20 cellular contexts compared by ENCODE assay signal in the genomic region with DNA sequence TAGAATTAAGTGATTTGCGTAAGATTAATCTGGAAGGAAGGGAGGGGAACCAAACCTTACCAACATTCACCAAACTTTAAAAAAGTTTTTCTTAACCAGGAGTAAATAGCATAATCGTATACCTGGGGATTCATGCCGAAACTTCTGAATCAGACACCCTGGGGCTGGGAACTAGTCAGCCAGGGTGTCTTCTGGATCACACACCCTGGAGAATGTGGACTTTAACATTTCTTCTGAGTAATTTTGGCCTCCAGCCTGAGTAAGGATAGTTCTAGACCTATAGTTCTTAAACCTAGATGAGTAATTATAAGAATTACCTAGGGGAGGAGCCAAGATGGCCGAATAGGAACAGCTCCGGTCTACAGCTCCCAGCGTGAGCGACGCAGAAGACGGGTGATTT. TPM values are rescaled to one million over a fixed set of nuclear protein-coding genes. Genes with fewer than 3 reads are reported as not detected.
DNase-seq lines count a peak whose midpoint lies in the region; ATAC-seq and TF ChIP-seq lines count a peak whose summit lies in the region.
"Had no signal": no experiment of that assay in that cellular context is flagged by ENCODE, and none has a peak within 500 bp of the region (broad histone marks: within the 10 kb centered on the region; RNA-seq: fewer than 3 reads in every experiment).

No MANE protein-coding gene starts in this region.

- H3K27me3 ChIP-seq in PC-9 (ENCODE audit: insufficient read depth, low read depth) = no peaks in the 10 kb centered on the region
- no peaks in the 10 kb centered on the region for H3K27me3 ChIP-seq in smooth muscle cell (ENCODE audit: low read depth)
- H3K27me3 ChIP-seq in heart right ventricle = peaks cover 0 to 3% (median 0%) of the 10 kb centered on the region in 7 donors
- H3K27me3 ChIP-seq: body of pancreas had no signal

- no peak overlapping the region for H3K9ac ChIP-seq in smooth muscle cell (ENCODE audit: low read depth)

- CTCF ChIA-PET in PC-9 (lab: Charles Lee) = no interaction called here

- DNase-seq in DMS153 treated with DMSO at 0.1 percent for 48 hours (lab: John Stamatoyannopoulos, UW; ENCODE audit: unreplicated experiment) (peak; percentile 8), DMS153 (lab: John Stamatoyannopoulos, UW) (no peak), PC-9 (peak in 1 of 2 experiments; percentile 74), smooth muscle cell (lab: John Stamatoyannopoulos, UW; ENCODE audit: unreplicated experiment) (no peak), epidermal melanocyte (ENCODE audit: insufficient read length, low spot score) (no peak), heart right ventricle (no peak)
- no peak for DNase-seq in stimulated activated CD4-positive, alpha-beta T cell treated with anti-CD3 and anti-CD28 coated beads, Interleukin-1b, Interleukin-23, amount 100 ng/mL, for 48 hours
- DNase-seq: activated naive CD8-positive, alpha-beta T cell treated with anti-CD3 and anti-CD28 coated beads, Interleukin-2, amount 10 ng/mL, durations not matched to agents 7 days and 5 days; body of pancreas; GF-D8; immature natural killer cell; lower lobe of right lung; NCI-H187 treated with DMSO at 0.1 percent for 48 hours; SJCRH30; stimulated activated CD8-positive, alpha-beta memory T cell treated with anti-CD3 and anti-CD28 coated beads, Interleukin-4, amount 100 ng/mL, for 48 hours; substantia nigra had no signal

- POLR2A ChIA-PET in PC-9 (lab: Charles Lee; ENCODE audit: unreplicated experiment) = no interaction called here

- H3K9me3 ChIP-seq in PC-9 (ENCODE audit: insufficient read depth, low read depth) (peaks cover 5% of the 10 kb centered on the region; the same call in 1 of the 2 replicates), smooth muscle cell (replicated peaks; ENCODE audit: low read depth) (no peaks in the 10 kb centered on the region), heart right ventricle (no peaks in the 10 kb centered on the region)
- H3K9me3 ChIP-seq: body of pancreas, lower lobe of right lung, SJCRH30 had no signal

- H3K79me2 ChIP-seq in PC-9 (ENCODE audit: low read depth) (no peaks in the 10 kb centered on the region), smooth muscle cell (ENCODE audit: low read depth) (no peaks in the 10 kb centered on the region)

- H3K27ac ChIP-seq in PC-9 = peak overlapping the region; percentile 30; the same call in 1 of the 2 replicates
- peak overlapping the region; percentile 85 for H3K27ac ChIP-seq in smooth muscle cell (ENCODE audit: low read depth)
- no peak overlapping the region for H3K27ac ChIP-seq in heart right ventricle
- H3K27ac ChIP-seq: body of pancreas, coronary artery, lower lobe of right lung, SJCRH30 had no signal

- H3F3A ChIP-seq in PC-9 (ENCODE audit: insufficient read depth, low read depth) (peaks cover 4% of the 10 kb centered on the region), smooth muscle cell (ENCODE audit: low read depth) (peaks cover 12% of the 10 kb centered on the region)

- TF ChIP-seq CTCF in PC-9 (conservative IDR thresholded peaks at IDR 0.05) = no peak
- no peak for TF ChIP-seq CTCF in smooth muscle cell (IDR thresholded peaks at IDR 0.05; ENCODE audit: borderline replicate concordance, insufficient read depth, poor library complexity, severe bottlenecking)
- TF ChIP-seq CTCF in heart right ventricle (IDR thresholded peaks at IDR 0.05) = no peak

- H3K4me2 ChIP-seq in PC-9 (peak overlapping the region; percentile 72), smooth muscle cell (no peak overlapping the region)

- no peaks in the 10 kb centered on the region for H3K9me2 ChIP-seq in PC-9 (ENCODE audit: insufficient read depth)

- H3K36me3 ChIP-seq in PC-9 (ENCODE audit: low read depth) (no peaks in the 10 kb centered on the region), smooth muscle cell (ENCODE audit: low read depth) (no peaks in the 10 kb centered on the region), heart right ventricle (no peaks in the 10 kb centered on the region)
- H3K36me3 ChIP-seq: lower lobe of right lung, SJCRH30 had no signal

- 80% methylated on average over 9 of the region's 9 CpGs for WGBS in smooth muscle cell (ENCODE audit: low lambda C conversion rate)
- WGBS in heart right ventricle, 2 donors = 95 to 98% methylated on average over 9 of the region's 9 CpGs

- ATAC-seq in esophagus mucosa (peak; percentile 99), heart right ventricle (no peak)
- ATAC-seq: activated CD4-positive, CD25-positive, alpha-beta regulatory T cell treated with anti-CD3 and anti-CD28 coated beads, Interleukin-2, amount 50 U/mL, for 24 hours; body of pancreas; GM12878; lower lobe of right lung had no signal

- intact Hi-C loops in PC-9 (cut with micrococcal nuclease; ENCODE audit: unreplicated experiment) = no loop called here
- intact Hi-C loops in heart right ventricle (cut with DNase I) = no loop called here

- H4K20me1 ChIP-seq in PC-9 (ENCODE audit: insufficient read depth) (no peaks in the 10 kb centered on the region), smooth muscle cell (ENCODE audit: low read depth) (no peaks in the 10 kb centered on the region)

- BruUV-seq in PC-9 (replicated peaks; lab: Mats Ljungman, UMichigan) = no TSS peak

- H2AFZ ChIP-seq in PC-9 = peak overlapping the region; percentile 90
- H2AFZ ChIP-seq in smooth muscle cell (ENCODE audit: low read depth) = no peak overlapping the region

- H3K4me1 ChIP-seq in PC-9 (replicated peaks; ENCODE audit: insufficient read depth) = peaks cover 15% of the 10 kb centered on the region
- H3K4me1 ChIP-seq in smooth muscle cell (ENCODE audit: low read depth) = peaks cover 20% of the 10 kb centered on the region
- no peaks in the 10 kb centered on the region for H3K4me1 ChIP-seq in heart right ventricle
- H3K4me1 ChIP-seq: body of pancreas, lower lobe of right lung, SJCRH30 had no signal

- H3K4me3 ChIP-seq in PC-9 (peak overlapping the region; percentile 54), smooth muscle cell (no peak overlapping the region), heart right ventricle (no peak overlapping the region)
- H3K4me3 ChIP-seq: body of pancreas, coronary artery, GM12878, lower lobe of right lung, SJCRH30 had no signal

RNA-seq across cellular contexts. Expression of a gene that starts 44.1 kb away (rescaled TPM):
- total RNA-seq in PC-9 (2021) (5.4 and 9.1 TPM in 2 replicates), esophagus mucosa (31.8 TPM), smooth muscle cell (14.6 and 15.6 TPM in 2 replicates), heart right ventricle (10 to 100 TPM; 24.8 to 63.8 (median 38.6) TPM)
- polyA plus RNA-seq in smooth muscle cell (15.8 and 18.1 TPM in 2 replicates), heart right ventricle (10 to 100 TPM; 28.5 to 44.9 TPM)
- total RNA-seq: activated naive CD8-positive, alpha-beta T cell treated with anti-CD3 and anti-CD28 coated beads, Interleukin-2, amount 10 ng/mL, durations not matched to agents 7 days and 5 days had no signal

Comparison
In these comparisons a context has a peak if more than half of its experiments do, and no peak if none do; other contexts are left out.
1. H3K27ac ChIP-seq: peak in PC-9 (single experiment) and smooth muscle cell (single experiment); none in heart right ventricle (0 of 10).